Comparison of ENCODE assay signal across 16 cellular contexts in genomic region chr16:64290461-64290860, GRCh38.
DNase-seq lines count a peak whose midpoint lies in the region; TF ChIP-seq lines count a peak whose summit lies in the region.
"Had no signal": no experiment of that assay in that cellular context is flagged by ENCODE, and none has a peak within 500 bp of the region (broad histone marks: within the 10 kb centered on the region; RNA-seq: fewer than 3 reads in every experiment).

No MANE protein-coding gene starts in this region.

- H2AFZ ChIP-seq in Karpas-422 (ENCODE audit: low read length): peak overlapping the region; percentile 38; the same call in 1 of the 2 replicates
- peak overlapping the region; percentile 65 for H2AFZ ChIP-seq in OCI-LY7 (ENCODE audit: low read length)
- H2AFZ ChIP-seq in smooth muscle cell (ENCODE audit: low read depth): peak overlapping the region; percentile 53

- no peaks in the 10 kb centered on the region; the same call in 1 of the 2 replicates for H3K36me3 ChIP-seq in Karpas-422 (ENCODE audit: insufficient read depth, low read length)
- no peaks in the 10 kb centered on the region; the same call in 1 of the 2 replicates for H3K36me3 ChIP-seq in OCI-LY7 (ENCODE audit: insufficient read depth, low read length)
- no peaks in the 10 kb centered on the region for H3K36me3 ChIP-seq in SK-N-MC (ENCODE audit: insufficient read depth, low read length)
- H3K36me3 ChIP-seq in smooth muscle cell (ENCODE audit: low read depth): no peaks in the 10 kb centered on the region
- no peaks in the 10 kb centered on the region for H3K36me3 ChIP-seq in endodermal cell (ENCODE audit: control insufficient read depth, insufficient read depth, low read length)
- H3K36me3 ChIP-seq: BLaER1, HAP-1 had no signal

- H3F3A ChIP-seq in smooth muscle cell (ENCODE audit: low read depth): no peaks in the 10 kb centered on the region

- H4K20me1 ChIP-seq in Karpas-422 (ENCODE audit: insufficient read depth, low read depth, low read length) (no peaks in the 10 kb centered on the region), OCI-LY7 (ENCODE audit: insufficient read depth, low read length) (no peaks in the 10 kb centered on the region), smooth muscle cell (ENCODE audit: low read depth) (no peaks in the 10 kb centered on the region)
- H4K20me1 ChIP-seq: BLaER1 had no signal

- no peaks in the 10 kb centered on the region for H3K27me3 Mint-ChIP-seq in endodermal cell (ENCODE audit: insufficient read depth)
- H3K27me3 Mint-ChIP-seq: CD4-positive, alpha-beta memory T cell had no signal

- H3K4me1 ChIP-seq in Karpas-422 (ENCODE audit: low read length) (peaks cover 73% of the 10 kb centered on the region), OCI-LY7 (ENCODE audit: insufficient read depth, low read length, poor library complexity, severe bottlenecking) (peaks cover 8% of the 10 kb centered on the region), smooth muscle cell (ENCODE audit: low read depth) (no peaks in the 10 kb centered on the region), endodermal cell (ENCODE audit: control insufficient read depth, insufficient read depth, low read length) (no peaks in the 10 kb centered on the region)
- H3K4me1 ChIP-seq: BLaER1, HAP-1 had no signal

- WGBS in smooth muscle cell (ENCODE audit: low lambda C conversion rate): 44% methylated on average over 4 of the region's 4 CpGs
- WGBS in endodermal cell (ENCODE audit: insufficient coverage in 1 of 2, insufficient read length in 1 of 2), 2 experiments: 95 to 98% methylated on average over 4 of the region's 4 CpGs

- H3K9ac ChIP-seq in Karpas-422 (ENCODE audit: low read length): peak overlapping the region; percentile 37
- no peak overlapping the region for H3K9ac ChIP-seq in SK-N-MC (ENCODE audit: insufficient read length)
- no peak overlapping the region for H3K9ac ChIP-seq in smooth muscle cell (ENCODE audit: low read depth)
- H3K9ac ChIP-seq in endodermal cell (ENCODE audit: extremely low read depth, low read length, poor library complexity, severe bottlenecking): no peak overlapping the region
- H3K9ac ChIP-seq: BLaER1 had no signal

- POLR2A ChIA-PET in OCI-LY7 (lab: Charles Lee): interaction anchor here (0.5 to 5.2 kb wide), 4 partner anchors 11 to 108 kb away, joined by 3 to 53 read pairs (median 4); no protein-coding TSS in a partner anchor

- H3K9me3 ChIP-seq in Karpas-422 (ENCODE audit: low read length) (no peaks in the 10 kb centered on the region), OCI-LY7 (ENCODE audit: low read length) (no peaks in the 10 kb centered on the region; the same call in 1 of the 2 replicates), SK-N-MC (ENCODE audit: low read depth, low read length) (no peaks in the 10 kb centered on the region), smooth muscle cell (replicated peaks; ENCODE audit: low read depth) (no peaks in the 10 kb centered on the region), endodermal cell (ENCODE audit: control insufficient read depth, low read length) (no peaks in the 10 kb centered on the region)
- H3K9me3 ChIP-seq: BLaER1, HAP-1 had no signal

- intact Hi-C loops in OCI-LY7 (cut with micrococcal nuclease; ENCODE audit: unreplicated experiment): no loop called here

- H3K4me3 Mint-ChIP-seq in endodermal cell: no peak overlapping the region
- H3K4me3 Mint-ChIP-seq: CD14-positive monocyte; CD4-positive, alpha-beta memory T cell had no signal

- H3K4me1 Mint-ChIP-seq in endodermal cell: no peaks in the 10 kb centered on the region
- H3K4me1 Mint-ChIP-seq: CD14-positive monocyte; CD4-positive, alpha-beta memory T cell had no signal

- DNase-seq in Karpas-422 (peak; percentile 61), OCI-LY7 (ENCODE audit: low spot score) (no peak), SK-N-MC (ENCODE audit: low read depth, low spot score) (peak; percentile 67), smooth muscle cell (lab: John Stamatoyannopoulos, UW; ENCODE audit: unreplicated experiment) (no peak), iPS-NIHi7 (ENCODE audit: extremely low spot score) (no peak), retina (no peak), endodermal cell (no peak)
- DNase-seq: 8988T; Calu3; CD4-positive, alpha-beta memory T cell; DMS79 treated with DMSO at 0.1 percent for 48 hours; GF-D8 had no signal

- H3K4me2 ChIP-seq in Karpas-422 (ENCODE audit: low read depth, low read length, poor library complexity, severe bottlenecking): peak overlapping the region; percentile 31
- H3K4me2 ChIP-seq in OCI-LY7 (ENCODE audit: low read length): no peak overlapping the region
- H3K4me2 ChIP-seq in smooth muscle cell: no peak overlapping the region
- H3K4me2 ChIP-seq: BLaER1 had no signal

- CTCF ChIA-PET in OCI-LY7 (lab: Charles Lee; ENCODE audit: unreplicated experiment): interaction anchor here (0.6 kb wide), 1 partner anchor 1116 kb away, joined by 3 read pairs; no protein-coding TSS in a partner anchor

- H3K27ac ChIP-seq in Karpas-422 (ENCODE audit: low read length) (peak overlapping the region; percentile 94), OCI-LY7 (ENCODE audit: low read depth, low read length, poor library complexity, severe bottlenecking) (no peak overlapping the region), SK-N-MC (peak overlapping the region; percentile 54; the same call in 1 of the 2 replicates), smooth muscle cell (ENCODE audit: low read depth) (no peak overlapping the region), endodermal cell (ENCODE audit: low read depth, low read length) (no peak overlapping the region)
- H3K27ac ChIP-seq: BLaER1, HL-60 had no signal

- H3K79me2 ChIP-seq in Karpas-422 (ENCODE audit: low read length) (no peaks in the 10 kb centered on the region), OCI-LY7 (ENCODE audit: insufficient read depth, low read depth, low read length) (no peaks in the 10 kb centered on the region), smooth muscle cell (ENCODE audit: low read depth) (no peaks in the 10 kb centered on the region)

- no TSS peak for BruUV-seq in OCI-LY7 (replicated peaks; lab: Mats Ljungman, UMichigan)

- no peak overlapping the region for H3K27ac Mint-ChIP-seq in endodermal cell
- H3K27ac Mint-ChIP-seq: CD14-positive monocyte; CD4-positive, alpha-beta memory T cell had no signal

- H3K27me3 ChIP-seq in Karpas-422 (ENCODE audit: low read length) (no peaks in the 10 kb centered on the region), smooth muscle cell (ENCODE audit: low read depth) (no peaks in the 10 kb centered on the region), endodermal cell (ENCODE audit: control insufficient read depth, insufficient read depth, low read length, poor library complexity, severe bottlenecking) (no peaks in the 10 kb centered on the region)
- H3K27me3 ChIP-seq: BLaER1 had no signal

- H3K9me2 ChIP-seq in Karpas-422 (replicated peaks; ENCODE audit: insufficient read depth, low read length) (no peaks in the 10 kb centered on the region), OCI-LY7 (ENCODE audit: insufficient read depth, low read length) (no peaks in the 10 kb centered on the region)

- H3K4me3 ChIP-seq in Karpas-422 (ENCODE audit: low read length): no peak overlapping the region
- no peak overlapping the region for H3K4me3 ChIP-seq in OCI-LY7 (ENCODE audit: low read depth, low read length, poor library complexity, severe bottlenecking)
- no peak overlapping the region for H3K4me3 ChIP-seq in SK-N-MC
- H3K4me3 ChIP-seq in smooth muscle cell: no peak overlapping the region
- H3K4me3 ChIP-seq in endodermal cell (ENCODE audit: low read length): no peak overlapping the region
- H3K4me3 ChIP-seq: BLaER1, HAP-1 had no signal

- H3K9me3 Mint-ChIP-seq in endodermal cell: no peaks in the 10 kb centered on the region

- no peak for TF ChIP-seq CTCF in OCI-LY7 (conservative IDR thresholded peaks at IDR 0.05; ENCODE audit: low read length)
- TF ChIP-seq CTCF in smooth muscle cell (IDR thresholded peaks at IDR 0.05; ENCODE audit: borderline replicate concordance, insufficient read depth, poor library complexity, severe bottlenecking): no peak
- TF ChIP-seq CTCF in endodermal cell (conservative IDR thresholded peaks at IDR 0.05): no peak

- no peaks in the 10 kb centered on the region for H3K36me3 Mint-ChIP-seq in endodermal cell (ENCODE audit: low read depth)
- H3K36me3 Mint-ChIP-seq: CD14-positive monocyte; CD4-positive, alpha-beta memory T cell had no signal

Comparison
In these comparisons a context has a peak if more than half of its experiments do, and no peak if none do; other contexts are left out.
1. DNase-seq: peak in Karpas-422 (single experiment) and SK-N-MC (single experiment); none in OCI-LY7 (single experiment), smooth muscle cell (single experiment), iPS-NIHi7 (single experiment), retina (single experiment) and endodermal cell (single experiment).
2. H3K27ac ChIP-seq: peak in Karpas-422 (single experiment) and SK-N-MC (single experiment); none in OCI-LY7 (single experiment), smooth muscle cell (single experiment) and endodermal cell (single experiment).
3. Peak in every context shown above with its lines, with median percentiles within 50 percentile points of each other: H2AFZ ChIP-seq.